Comparison of ENCODE assay signal across 21 cellular contexts in the genomic region with DNA sequence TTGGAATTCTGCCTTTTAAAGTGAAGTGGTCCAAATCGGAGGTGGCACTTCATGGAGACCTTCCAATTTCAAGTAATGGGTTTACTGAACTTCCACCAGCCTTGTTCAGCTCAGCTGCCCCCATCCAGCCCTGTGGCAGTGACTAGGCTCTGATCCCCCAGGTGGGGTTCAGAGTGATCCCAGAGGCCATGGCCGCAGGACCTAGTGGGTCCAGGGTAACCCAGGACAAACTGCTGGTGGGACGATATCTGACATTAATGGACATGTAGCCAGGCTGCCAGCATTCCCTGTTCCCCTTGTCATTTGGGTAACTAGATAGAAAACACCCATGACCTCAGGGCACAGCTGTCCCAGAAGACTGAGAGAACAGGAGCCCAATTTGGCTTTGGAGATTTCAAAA.
DNase-seq lines count a peak whose midpoint lies in the region; ATAC-seq and TF ChIP-seq lines count a peak whose summit lies in the region.
"Had no signal": no experiment of that assay in that cellular context is flagged by ENCODE, and none has a peak within 500 bp of the region (broad histone marks: within the 10 kb centered on the region; RNA-seq: fewer than 3 reads in every experiment).

No MANE protein-coding gene starts in this region.

- peaks cover 0 to 28% (median 0%) of the 10 kb centered on the region in 9 donors for H3K27me3 ChIP-seq in heart left ventricle
- peaks cover 21% of the 10 kb centered on the region for H3K27me3 ChIP-seq in RWPE2 (ENCODE audit: insufficient read depth, poor library complexity, severe bottlenecking)

- H3K4me3 ChIP-seq in heart left ventricle (no peak overlapping the region), RWPE2 (ENCODE audit: severe bottlenecking) (no peak overlapping the region)
- H3K4me3 ChIP-seq: GM23248, HAP-1 had no signal

- no peaks in the 10 kb centered on the region for H3K36me3 ChIP-seq in heart left ventricle
- no peaks in the 10 kb centered on the region for H3K36me3 ChIP-seq in RWPE2 (ENCODE audit: low read depth)
- H3K36me3 ChIP-seq: HAP-1 had no signal

- peak; percentile 7 for DNase-seq in cardiac septum (ENCODE audit: low spot score)
- DNase-seq in heart left ventricle, result no peak
- peak; percentile 15 for DNase-seq in RWPE2 (ENCODE audit: low spot score)
- DNase-seq in islet precursor cell, result peak; percentile 30
- no peak for DNase-seq in NCI-H748 treated with DMSO at 0.1 percent for 48 hours (lab: John Stamatoyannopoulos, UW)
- no peak for DNase-seq in NCI-H774 (lab: John Stamatoyannopoulos, UW)
- DNase-seq: C1 segment of cervical spinal cord; CD4-positive, alpha-beta memory T cell; COR-L47; DMS53; GM23248; HFFc6; IMR-90; KG1; NCI-H1092 treated with DMSO at 0.1 percent for 48 hours; NCI-H1436; NCI-H187 treated with DMSO at 0.1 percent for 48 hours; NCI-H524; SHP77 had no signal

- H3K9me3 ChIP-seq in heart left ventricle (no peaks in the 10 kb centered on the region), RWPE2 (ENCODE audit: severe bottlenecking) (no peaks in the 10 kb centered on the region)
- H3K9me3 ChIP-seq: HAP-1 had no signal

- peaks cover 0 to 12% (median 2%) of the 10 kb centered on the region in 12 donors for H3K4me1 ChIP-seq in heart left ventricle
- no peaks in the 10 kb centered on the region for H3K4me1 ChIP-seq in RWPE2 (ENCODE audit: insufficient read depth, poor library complexity, severe bottlenecking)
- H3K4me1 ChIP-seq: HAP-1 had no signal

- 49 to 66% (median 63%) methylated on average over 3 of the region's 3 CpGs for WGBS in heart left ventricle, 4 donors

- ATAC-seq in heart left ventricle (no peak), RWPE2 (ENCODE audit: low read depth) (no peak), GM18907 (IDR thresholded peaks at IDR 0.05; ENCODE audit: unreplicated experiment) (no peak)

- TF ChIP-seq CTCF in heart left ventricle (IDR thresholded peaks at IDR 0.05) (no peak), RWPE2 (IDR thresholded peaks at IDR 0.05; ENCODE audit: poor library complexity, severe bottlenecking) (no peak)

- no peak for TF ChIP-seq POLR2A in heart left ventricle (IDR thresholded peaks at IDR 0.05)

- intact Hi-C loops in cardiac septum (cut with DNase I) (no loop called here), heart left ventricle (cut with DNase I) (loop anchor here in 1 of 10 donors (5.0 kb wide), 1 partner anchor 346 kb away; no protein-coding TSS in a partner anchor)

- H3K27ac ChIP-seq in heart left ventricle (no peak overlapping the region), RWPE2 (ENCODE audit: poor library complexity, severe bottlenecking) (no peak overlapping the region)
- H3K27ac ChIP-seq: GM23248 had no signal

Comparison
In these comparisons a context has a peak if more than half of its experiments do, and no peak if none do; other contexts are left out.
1. DNase-seq: peak in cardiac septum (single experiment), RWPE2 (single experiment) and islet precursor cell (single experiment); none in heart left ventricle (0 of 5), NCI-H748 treated with DMSO at 0.1 percent for 48 hours (single experiment) and NCI-H774 (single experiment).